12 cellular contexts compared by ENCODE assay signal in genomic region chr5:169914766-169915165, GRCh38.
DNase-seq lines count a peak whose midpoint lies in the region; ATAC-seq, FAIRE-seq and TF ChIP-seq lines count a peak whose summit lies in the region.
"Had no signal": no experiment of that assay in that cellular context is flagged by ENCODE, and none has a peak within 500 bp of the region (broad histone marks: within the 10 kb centered on the region; RNA-seq: fewer than 3 reads in every experiment).

No MANE protein-coding gene starts in this region.

- no peaks in the 10 kb centered on the region for H3K36me3 Mint-ChIP-seq in astrocyte (ENCODE audit: low read depth, unreplicated experiment)

- 35 to 36% methylated on average over 2 of the region's 2 CpGs for WGBS in GM23248 (ENCODE audit: low coverage in 1 of 2, low lambda C conversion rate in 2 of 2, missing lambda C conversion rate in 2 of 2), 2 experiments

- H4K20me1 ChIP-seq in GM23248 (ENCODE audit: insufficient read depth) (peaks cover 6% of the 10 kb centered on the region), astrocyte (ENCODE audit: insufficient read depth, low read length) (peaks cover 29% of the 10 kb centered on the region)

- H2AFZ ChIP-seq in GM23248 (no peak overlapping the region), astrocyte (ENCODE audit: low read depth, low read length) (no peak overlapping the region)

- DNase-seq in GM23248, result peak; percentile 84
- peak; percentile 51 for DNase-seq in astrocyte (ENCODE audit: low read depth)
- DNase-seq in left ventricle myocardium superior, result peak; percentile 73
- DNase-seq in gastrocnemius medialis, result peak; percentile 5 to 25
- DNase-seq in COLO668 (lab: John Stamatoyannopoulos, UW; ENCODE audit: unreplicated experiment), result no peak
- no peak for DNase-seq in NCI-H1930 (lab: John Stamatoyannopoulos, UW)
- DNase-seq in activated naive CD4-positive, alpha-beta T cell treated with Interleukin-2 at 50 U/mL for 16 hours, result no peak
- no peak for DNase-seq in NCI-H2196 (lab: John Stamatoyannopoulos, UW; ENCODE audit: unreplicated experiment)

- H3F3A ChIP-seq in GM23248 (ENCODE audit: insufficient read depth), result peaks cover 50% of the 10 kb centered on the region

- H3K36me3 ChIP-seq in GM23248 (ENCODE audit: low read depth), result no peaks in the 10 kb centered on the region
- peaks cover 3% of the 10 kb centered on the region for H3K36me3 ChIP-seq in astrocyte (ENCODE audit: insufficient read depth, low read length)
- no peaks in the 10 kb centered on the region for H3K36me3 ChIP-seq in gastrocnemius medialis
- H3K36me3 ChIP-seq: vagina had no signal

- in situ Hi-C loops in GM23248 (cut with MboI) (no loop called here), gastrocnemius medialis (cut with MboI; ENCODE audit: low sequenced_read_pairs in 4 of 4) (no loop called here)

- FAIRE-seq in astrocyte (lab: Jason Lieb, UNC), result no peak
- FAIRE-seq: bronchial epithelial cell, G401.6, islet of Langerhans had no signal

- H3K4me1 Mint-ChIP-seq in astrocyte (ENCODE audit: low read depth, unreplicated experiment), result no peaks in the 10 kb centered on the region

- H3K27me3 ChIP-seq in GM23248 (replicated peaks; ENCODE audit: insufficient read depth), result no peaks in the 10 kb centered on the region
- no peaks in the 10 kb centered on the region for H3K27me3 ChIP-seq in astrocyte (ENCODE audit: insufficient read depth, low read length)
- no peaks in the 10 kb centered on the region for H3K27me3 ChIP-seq in gastrocnemius medialis
- H3K27me3 ChIP-seq: vagina had no signal

- H3K4me1 ChIP-seq in GM23248 (ENCODE audit: insufficient read depth) (peaks cover 11% of the 10 kb centered on the region), astrocyte (ENCODE audit: insufficient read depth, low read length) (no peaks in the 10 kb centered on the region), gastrocnemius medialis (no peaks in the 10 kb centered on the region)
- H3K4me1 ChIP-seq: vagina had no signal

- no peaks in the 10 kb centered on the region for H3K9me3 Mint-ChIP-seq in astrocyte (ENCODE audit: unreplicated experiment)

- TF ChIP-seq CTCF in astrocyte (IDR thresholded peaks at IDR 0.05; ENCODE audit: insufficient read depth, low read depth, low read length) (no peak), gastrocnemius medialis (IDR thresholded peaks at IDR 0.05 in 4 of 5, conservative IDR thresholded peaks at IDR 0.05 in 1 of 5) (no peak)

- H3K79me2 ChIP-seq in GM23248 (ENCODE audit: insufficient read depth) (peaks cover 89% of the 10 kb centered on the region), astrocyte (ENCODE audit: insufficient read depth, low read length) (peaks cover 11% of the 10 kb centered on the region)

- no peaks in the 10 kb centered on the region for H3K9me2 ChIP-seq in GM23248 (ENCODE audit: insufficient read depth)

- intact Hi-C loops in left ventricle myocardium superior (cut with micrococcal nuclease), result no loop called here
- intact Hi-C loops in gastrocnemius medialis (cut with DNase I; ENCODE audit: low total_unique reads), result no loop called here

- H3K9me3 ChIP-seq in GM23248 (ENCODE audit: low read depth) (no peaks in the 10 kb centered on the region), astrocyte (ENCODE audit: insufficient read depth, low read depth, low read length) (no peaks in the 10 kb centered on the region), gastrocnemius medialis (no peaks in the 10 kb centered on the region)
- H3K9me3 ChIP-seq: vagina had no signal

- no peaks in the 10 kb centered on the region for H3K27me3 Mint-ChIP-seq in astrocyte (ENCODE audit: low read depth, unreplicated experiment)

- TF ChIP-seq POLR2A in gastrocnemius medialis (IDR thresholded peaks at IDR 0.05), result no peak

- no peak overlapping the region for H3K27ac ChIP-seq in GM23248
- no peak overlapping the region for H3K27ac ChIP-seq in astrocyte (ENCODE audit: low read depth, low read length)
- no peak overlapping the region for H3K27ac ChIP-seq in gastrocnemius medialis
- H3K27ac ChIP-seq: vagina had no signal

- no peak overlapping the region for H3K4me3 Mint-ChIP-seq in astrocyte (ENCODE audit: unreplicated experiment)

- no peak overlapping the region for H3K27ac Mint-ChIP-seq in astrocyte (ENCODE audit: unreplicated experiment)

- ATAC-seq in left ventricle myocardium superior (peak; percentile 83), gastrocnemius medialis (no peak)

- H3K4me2 ChIP-seq in GM23248 (ENCODE audit: unreplicated experiment), result no peak overlapping the region
- no peak overlapping the region for H3K4me2 ChIP-seq in astrocyte (ENCODE audit: low read length)

- H3K4me3 ChIP-seq in GM23248, result no peak overlapping the region
- H3K4me3 ChIP-seq in astrocyte (ENCODE audit: insufficient read depth, low read depth, low read length), result no peak overlapping the region
- no peak overlapping the region for H3K4me3 ChIP-seq in gastrocnemius medialis
- H3K4me3 ChIP-seq: vagina had no signal

- no peak overlapping the region for H3K9ac ChIP-seq in GM23248
- H3K9ac ChIP-seq in astrocyte (ENCODE audit: low read length), result no peak overlapping the region

Comparison
In these comparisons a context has a peak if more than half of its experiments do, and no peak if none do; other contexts are left out.
1. DNase-seq: peak in GM23248 (single experiment), astrocyte (single experiment), left ventricle myocardium superior (single experiment) and gastrocnemius medialis (2 of 2); none in COLO668 (single experiment), NCI-H1930 (0 of 2), activated naive CD4-positive, alpha-beta T cell treated with Interleukin-2 at 50 U/mL for 16 hours (single experiment) and NCI-H2196 (single experiment).